Comparison of ENCODE assay signal across 12 cellular contexts in genomic region chr3:141230293-141230692, GRCh38. TPM values are rescaled to one million over a fixed set of nuclear protein-coding genes. Genes with fewer than 3 reads are reported as not detected.
DNase-seq lines count a peak whose midpoint lies in the region; ATAC-seq, FAIRE-seq and TF ChIP-seq lines count a peak whose summit lies in the region.
"Had no signal": no experiment of that assay in that cellular context is flagged by ENCODE, and none has a peak within 500 bp of the region (broad histone marks: within the 10 kb centered on the region; RNA-seq: fewer than 3 reads in every experiment).

No MANE protein-coding gene starts in this region.

- BruUV-seq in Calu3 (replicated peaks; lab: Mats Ljungman, UMichigan): no TSS peak

- H3K4me1 Mint-ChIP-seq in Calu3 (ENCODE audit: low read depth, unreplicated experiment) (peaks cover 28% of the 10 kb centered on the region), memory B cell (peaks cover 15% of the 10 kb centered on the region)
- peaks cover 37% of the 10 kb centered on the region for H3K4me1 Mint-ChIP-seq in activated CD8-positive, alpha-beta T cell treated with anti-CD3 and anti-CD28 coated beads for 36 hours (ENCODE audit: low read depth)

- DNase-seq in Calu3 (no peak), memory B cell (ENCODE audit: low spot score in 2 of 2) (no peak), putamen (ENCODE audit: low spot score) (no peak), tibial nerve (ENCODE audit: low spot score in 2 of 2) (no peak), RCC 7860 (ENCODE audit: low spot score) (no peak)
- DNase-seq in activated CD8-positive, alpha-beta T cell treated with anti-CD3 and anti-CD28 coated beads for 36 hours: no peak
- DNase-seq in effector CD8-positive, alpha-beta T cell (lab: John Stamatoyannopoulos, UW): no peak
- DNase-seq: gastrocnemius medialis, NCI-H187, NCI-H748 treated with DMSO at 0.1 percent for 48 hours had no signal

- H4K20me1 ChIP-seq in BLaER1: peaks cover 12% of the 10 kb centered on the region; the same call in 1 of the 2 replicates

- POLR2A ChIA-PET in activated CD8-positive, alpha-beta T cell treated with anti-CD3 and anti-CD28 coated beads for 36 hours (lab: Charles Lee): interaction anchor here (0.6 to 5.1 kb wide), 4 partner anchors 11 to 289 kb away, joined by 3 to 43 read pairs (median 6); partner anchors contain the start of gene SLC25A36

- peaks cover 7% of the 10 kb centered on the region; the same call in 1 of the 2 replicates for H3K27me3 ChIP-seq in BLaER1
- no peaks in the 10 kb centered on the region for H3K27me3 ChIP-seq in tibial nerve
- H3K27me3 ChIP-seq: gastrocnemius medialis had no signal

- H3K27ac ChIP-seq in BLaER1: peak overlapping the region; percentile 93
- H3K27ac ChIP-seq in tibial nerve: no peak overlapping the region

- H3K36me3 Mint-ChIP-seq in Calu3 (ENCODE audit: insufficient read depth, unreplicated experiment) (peaks cover 25% of the 10 kb centered on the region), memory B cell (no peaks in the 10 kb centered on the region)
- H3K36me3 Mint-ChIP-seq in activated CD8-positive, alpha-beta T cell treated with anti-CD3 and anti-CD28 coated beads for 36 hours (ENCODE audit: low read depth): peaks cover 8% of the 10 kb centered on the region

- H3K27ac Mint-ChIP-seq in Calu3 (ENCODE audit: unreplicated experiment) (peak overlapping the region; percentile 1), memory B cell (peak overlapping the region; percentile 95)
- peak overlapping the region; percentile 99 for H3K27ac Mint-ChIP-seq in activated CD8-positive, alpha-beta T cell treated with anti-CD3 and anti-CD28 coated beads for 36 hours

- WGBS in tibial nerve, 2 donors: 96 to 97% methylated on average over 11 of the region's 11 CpGs

- TF ChIP-seq POLR2A in tibial nerve (IDR thresholded peaks at IDR 0.05): no peak

- peak overlapping the region; percentile 83 for H3K9ac ChIP-seq in BLaER1

- H3K36me3 ChIP-seq in BLaER1 (peaks cover 5% of the 10 kb centered on the region), tibial nerve (peaks cover 0 to under 1% (median 0%) of the 10 kb centered on the region in 3 donors)
- H3K36me3 ChIP-seq: gastrocnemius medialis had no signal

- H3K4me3 ChIP-seq in BLaER1: no peak overlapping the region
- H3K4me3 ChIP-seq in tibial nerve: no peak overlapping the region

- peaks cover 51% of the 10 kb centered on the region for H3K4me1 ChIP-seq in BLaER1
- H3K4me1 ChIP-seq in tibial nerve: peaks cover 0 to 18% (median 3%) of the 10 kb centered on the region in 4 donors

- no peak for FAIRE-seq in RCC 7860 (lab: Jason Lieb, UNC)
- FAIRE-seq: islet of Langerhans had no signal

- ATAC-seq in activated CD8-positive, alpha-beta T cell treated with anti-CD3 and anti-CD28 coated beads for 36 hours: no peak
- ATAC-seq in memory B cell (ENCODE audit: low read depth): no peak

- H3K4me3 Mint-ChIP-seq in Calu3 (ENCODE audit: low read depth, unreplicated experiment): peak overlapping the region; percentile 82
- H3K4me3 Mint-ChIP-seq in activated CD8-positive, alpha-beta T cell treated with anti-CD3 and anti-CD28 coated beads for 36 hours: peak overlapping the region; percentile 99
- H3K4me3 Mint-ChIP-seq in memory B cell: peak overlapping the region; percentile 96

- TF ChIP-seq EP300 in tibial nerve (IDR thresholded peaks at IDR 0.05): no peak

- no peaks in the 10 kb centered on the region for H3K9me3 Mint-ChIP-seq in Calu3 (ENCODE audit: low read depth, unreplicated experiment)
- no peaks in the 10 kb centered on the region for H3K9me3 Mint-ChIP-seq in activated CD8-positive, alpha-beta T cell treated with anti-CD3 and anti-CD28 coated beads for 36 hours
- H3K9me3 Mint-ChIP-seq in memory B cell: no peaks in the 10 kb centered on the region

- H3K9me3 ChIP-seq in BLaER1 (peaks cover 7% of the 10 kb centered on the region; the same call in 1 of the 2 replicates), tibial nerve (no peaks in the 10 kb centered on the region)
- H3K9me3 ChIP-seq: gastrocnemius medialis had no signal

- CTCF ChIA-PET in Calu3 (lab: Charles Lee): no interaction called here
- CTCF ChIA-PET in activated CD8-positive, alpha-beta T cell treated with anti-CD3 and anti-CD28 coated beads for 36 hours (lab: Charles Lee): interaction anchor here (0.7 to 4.5 kb wide), 9 partner anchors 12 to 230 kb away, joined by 3 to 69 read pairs (median 3); no protein-coding TSS in a partner anchor

- peak overlapping the region; percentile 96 for H3K4me2 ChIP-seq in BLaER1

- intact Hi-C loops in Calu3 (cut with micrococcal nuclease; ENCODE audit: unreplicated experiment): no loop called here
- intact Hi-C loops in activated CD8-positive, alpha-beta T cell treated with anti-CD3 and anti-CD28 coated beads for 36 hours (cut with micrococcal nuclease): loop anchor here (5.0 kb wide), 1 partner anchor 47 kb away; no protein-coding TSS in a partner anchor

- H3K27me3 Mint-ChIP-seq in Calu3 (ENCODE audit: unreplicated experiment): peaks cover 37% of the 10 kb centered on the region
- no peaks in the 10 kb centered on the region for H3K27me3 Mint-ChIP-seq in activated CD8-positive, alpha-beta T cell treated with anti-CD3 and anti-CD28 coated beads for 36 hours
- H3K27me3 Mint-ChIP-seq in memory B cell: no peaks in the 10 kb centered on the region

- TF ChIP-seq CTCF in Calu3 (IDR thresholded peaks at IDR 0.05; ENCODE audit: unreplicated experiment) (no peak), tibial nerve (IDR thresholded peaks at IDR 0.05) (no peak)
- no peak for TF ChIP-seq CTCF in activated CD8-positive, alpha-beta T cell treated with anti-CD3 and anti-CD28 coated beads for 36 hours (IDR thresholded peaks at IDR 0.05)

RNA-seq across cellular contexts. Expression of gene PXYLP1, which starts 1.3 kb away (rescaled TPM):
- total RNA-seq in Calu3 (2022): 13.1 and 16.3 TPM in 2 replicates
- total RNA-seq in activated CD8-positive, alpha-beta T cell treated with anti-CD3 and anti-CD28 coated beads for 36 hours: 10 to 100 TPM; 14.9 to 17.2 TPM
- 10 to 100 TPM in 3 of 4 donors, 1 to 10 TPM in 1; 9.9 to 11.7 (median 10.0) TPM for total RNA-seq in tibial nerve

Comparison
In these comparisons a context has a peak if more than half of its experiments do, and no peak if none do; other contexts are left out.
1. H3K27ac Mint-ChIP-seq: peak in every context shown above with its lines; median percentile 99 in activated CD8-positive, alpha-beta T cell treated with anti-CD3 and anti-CD28 coated beads for 36 hours; 95 in memory B cell; 1 in Calu3.